13 cellular contexts compared by ENCODE assay signal in genomic region chr1:85295006-85295431, GRCh38. TPM values are rescaled to one million over a fixed set of nuclear protein-coding genes. Genes with fewer than 3 reads are reported as not detected.
DNase-seq lines count a peak whose midpoint lies in the region; ATAC-seq and TF ChIP-seq lines count a peak whose summit lies in the region.
"Had no signal": no experiment of that assay in that cellular context is flagged by ENCODE, and none has a peak within 500 bp of the region (broad histone marks: within the 10 kb centered on the region; RNA-seq: fewer than 3 reads in every experiment).

No MANE protein-coding gene starts in this region.

- H3K9me3 ChIP-seq in esophagus squamous epithelium: no peaks in the 10 kb centered on the region

- intact Hi-C loops in esophagus squamous epithelium (cut with DNase I): no loop called here

- POLR2A ChIA-PET in RWPE1 (lab: Yijun Ruan, JAX; ENCODE audit: low non-redundant PET): no interaction called here

- 18 to 29% methylated on average over 3 of the region's 3 CpGs for WGBS in esophagus squamous epithelium, 2 donors

- H3K36me3 ChIP-seq in esophagus squamous epithelium: no peaks in the 10 kb centered on the region

- no peak for TF ChIP-seq CTCF in RWPE1 (conservative IDR thresholded peaks at IDR 0.05; ENCODE audit: low read depth)
- TF ChIP-seq CTCF in esophagus squamous epithelium (IDR thresholded peaks at IDR 0.05): no peak

- no peaks in the 10 kb centered on the region for H3K27me3 ChIP-seq in esophagus squamous epithelium

- H3K4me1 ChIP-seq in esophagus squamous epithelium: peaks cover 15 to 68% (median 37%) of the 10 kb centered on the region in 3 donors

- DNase-seq in HK-2 (ENCODE audit: unreplicated experiment): peak; percentile 48
- DNase-seq in RWPE1 (ENCODE audit: low spot score): peak; percentile 90
- no peak for DNase-seq in esophagus squamous epithelium (lab: John Stamatoyannopoulos, UW)
- DNase-seq in renal cortical epithelial cell (ENCODE audit: low read depth): peak; percentile 97
- DNase-seq in SHP77 treated with DMSO at 0.1 percent for 48 hours (lab: John Stamatoyannopoulos, UW): no peak
- no peak for DNase-seq in NCI-H524 (lab: John Stamatoyannopoulos, UW)
- DNase-seq: activated naive CD4-positive, alpha-beta T cell treated with anti-CD3 and anti-CD28 coated beads for 36 hours; hippocampal formation; KBM-7; naive thymus-derived CD8-positive, alpha-beta T cell; NCI-H146; posterior cingulate gyrus had no signal

- H3K4me3 ChIP-seq in esophagus squamous epithelium: no peak overlapping the region

- ATAC-seq in GM18861 (IDR thresholded peaks at IDR 0.05; ENCODE audit: unreplicated experiment): no peak
- ATAC-seq: naive thymus-derived CD8-positive, alpha-beta T cell had no signal

- H3K27ac ChIP-seq in RWPE1: peak overlapping the region; percentile 77
- H3K27ac ChIP-seq in esophagus squamous epithelium: peak overlapping the region; percentile 50 to 79 (median 66)

- CTCF ChIA-PET in RWPE1 (lab: Yijun Ruan, JAX): interaction anchor here (0.6 kb wide), 1 partner anchor 132 kb away, joined by 3 read pairs; no protein-coding TSS in a partner anchor

- TF ChIP-seq POLR2A in esophagus squamous epithelium (IDR thresholded peaks at IDR 0.05): no peak

RNA-seq across cellular contexts. Expression of gene BCL10, which starts 18.6 kb away (rescaled TPM):
- total RNA-seq in esophagus squamous epithelium (10 to 100 TPM; 24.4 to 42.3 (median 27.0) TPM), renal cortical epithelial cell (40.0 and 84.0 TPM in 2 replicates)

RNA-seq across cellular contexts. Expression of gene C1orf52, which starts 35.6 kb away (rescaled TPM):
- total RNA-seq in esophagus squamous epithelium: 10 to 100 TPM in 3 of 4 donors, 1 to 10 TPM in 1; 9.1 to 15.2 (median 12.2) TPM
- 18.5 and 21.7 TPM in 2 replicates for total RNA-seq in renal cortical epithelial cell

Comparison
In these comparisons a context has a peak if more than half of its experiments do, and no peak if none do; other contexts are left out.
1. DNase-seq: peak in HK-2 (single experiment), RWPE1 (single experiment) and renal cortical epithelial cell (single experiment); none in esophagus squamous epithelium (single experiment), SHP77 treated with DMSO at 0.1 percent for 48 hours (single experiment) and NCI-H524 (0 of 2).